Comparison of ENCODE assay signal across 27 cellular contexts in the genomic region with DNA sequence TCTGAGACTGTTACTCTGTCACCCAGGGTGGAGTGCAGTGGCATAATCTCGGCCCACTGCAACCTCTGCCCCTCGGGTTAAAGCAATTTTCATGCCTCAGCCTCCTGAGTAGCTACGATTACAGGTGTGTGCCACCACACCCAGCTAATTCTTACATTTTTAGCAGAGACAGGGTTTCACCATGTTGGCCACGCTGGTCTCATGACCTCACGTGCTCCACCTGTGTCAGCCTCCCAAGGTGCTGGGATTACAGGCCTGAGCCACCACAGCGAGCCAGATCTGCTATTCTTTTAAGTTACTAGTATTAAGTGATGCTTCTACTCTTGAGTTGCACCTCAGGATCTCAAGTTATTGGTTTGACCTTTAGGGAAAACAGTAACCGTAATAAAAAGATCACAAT.
"Had no signal": no experiment of that assay in that cellular context is flagged by ENCODE, and none has a peak within 500 bp of the region (broad histone marks: within the 10 kb centered on the region; RNA-seq: fewer than 3 reads in every experiment).

No MANE protein-coding gene starts in this region.

- H3K27ac Mint-ChIP-seq: activated CD4-positive, alpha-beta memory T cell treated with anti-CD3 and anti-CD28 coated beads, Interleukin-2, amount 10 ng/mL, durations not matched to agents 7 days and 5 days; activated CD4-positive, alpha-beta T cell treated with anti-CD3 and anti-CD28 coated beads, Interleukin-2, amount 10 ng/mL, durations not matched to agents 24 days and 14 days; activated naive CD4-positive, alpha-beta T cell treated with anti-CD3 and anti-CD28 coated beads for 36 hours; activated T-helper 1 cell treated with anti-CD3 and anti-CD28 coated beads, Interleukin-12 subunit alpha, Interleukin-12 subunit beta, Interleukin-2, Interleukin-4 antibody, amounts not matched to agents 30 ng/mL and 10 ng/mL and 1 ng/mL, durations not matched to agents 14 hours and 24 hours and 36 hours; dendritic cell treated with granulocyte-macrophage colony-stimulating factor and Interleukin-4, amounts not matched to agents 40 ng/mL and 50 ng/mL, for 4 days; endodermal cell; nephron progenitor cell had no signal

- H3K36me3 Mint-ChIP-seq: immature natural killer cell, naive B cell had no signal

- H3K9me3 Mint-ChIP-seq: activated CD4-positive, alpha-beta memory T cell treated with anti-CD3 and anti-CD28 coated beads, Interleukin-2, amount 10 ng/mL, durations not matched to agents 7 days and 5 days; activated CD4-positive, alpha-beta T cell treated with anti-CD3 and anti-CD28 coated beads, Interleukin-2, amount 10 ng/mL, durations not matched to agents 24 days and 14 days; activated naive CD4-positive, alpha-beta T cell treated with anti-CD3 and anti-CD28 coated beads for 36 hours; activated T-helper 1 cell treated with anti-CD3 and anti-CD28 coated beads, Interleukin-12 subunit alpha, Interleukin-12 subunit beta, Interleukin-2, Interleukin-4 antibody, amounts not matched to agents 30 ng/mL and 10 ng/mL and 1 ng/mL, durations not matched to agents 14 hours and 24 hours and 36 hours; central memory CD8-positive, alpha-beta T cell; dendritic cell treated with granulocyte-macrophage colony-stimulating factor and Interleukin-4, amounts not matched to agents 40 ng/mL and 50 ng/mL, for 4 days; endodermal cell; immature natural killer cell; naive B cell; nephron progenitor cell had no signal

- H3K4me3 ChIP-seq: heart left ventricle, lung, spleen, suprapubic skin, tibial artery had no signal

- ATAC-seq: esophagus mucosa, heart left ventricle, left lobe of liver had no signal

- H3K9me3 ChIP-seq: heart left ventricle, neutrophil, spleen, suprapubic skin, tibial artery had no signal

- H3K27me3 ChIP-seq: heart left ventricle, neutrophil, spleen, suprapubic skin, tibial artery had no signal

- H3K27ac ChIP-seq: heart left ventricle, neutrophil, suprapubic skin, tibial artery had no signal

- H3K27me3 Mint-ChIP-seq: activated CD4-positive, alpha-beta memory T cell treated with anti-CD3 and anti-CD28 coated beads, Interleukin-2, amount 10 ng/mL, durations not matched to agents 7 days and 5 days; activated CD4-positive, alpha-beta T cell treated with anti-CD3 and anti-CD28 coated beads, Interleukin-2, amount 10 ng/mL, durations not matched to agents 24 days and 14 days; central memory CD8-positive, alpha-beta T cell; dendritic cell treated with granulocyte-macrophage colony-stimulating factor and Interleukin-4, amounts not matched to agents 40 ng/mL and 50 ng/mL, for 4 days; naive B cell; progenitor cell of endocrine pancreas had no signal

- DNase-seq: activated CD4-positive, alpha-beta memory T cell treated with anti-CD3 and anti-CD28 coated beads, Interleukin-2, amount 10 ng/mL, durations not matched to agents 7 days and 5 days; activated CD4-positive, alpha-beta T cell treated with anti-CD3 and anti-CD28 coated beads, Interleukin-2, amount 10 ng/mL, durations not matched to agents 24 days and 14 days; activated CD4-positive, CD25-positive, alpha-beta regulatory T cell treated with anti-CD3 and anti-CD28 coated beads, Interleukin-2, amount 50 U/mL, for 72 hours; activated effector memory CD4-positive, alpha-beta T cell treated with anti-CD3 and anti-CD28 coated beads, Interleukin-2, amount 50 U/mL, for 16 hours; activated naive CD4-positive, alpha-beta T cell treated with anti-CD3 and anti-CD28 coated beads for 36 hours; anterior cingulate cortex; endodermal cell; foreskin fibroblast; heart left ventricle; hypothalamus; immature natural killer cell; kidney; naive B cell; nephron progenitor cell; spleen; stimulated activated naive CD4-positive, alpha-beta T cell; T-helper 2 cell; tibial artery had no signal

- H3K4me3 Mint-ChIP-seq: activated CD4-positive, alpha-beta memory T cell treated with anti-CD3 and anti-CD28 coated beads, Interleukin-2, amount 10 ng/mL, durations not matched to agents 7 days and 5 days; activated CD4-positive, alpha-beta T cell treated with anti-CD3 and anti-CD28 coated beads, Interleukin-2, amount 10 ng/mL, durations not matched to agents 24 days and 14 days; activated naive CD4-positive, alpha-beta T cell treated with anti-CD3 and anti-CD28 coated beads for 36 hours; activated T-helper 1 cell treated with anti-CD3 and anti-CD28 coated beads, Interleukin-12 subunit alpha, Interleukin-12 subunit beta, Interleukin-2, Interleukin-4 antibody, amounts not matched to agents 30 ng/mL and 10 ng/mL and 1 ng/mL, durations not matched to agents 14 hours and 24 hours and 36 hours; central memory CD8-positive, alpha-beta T cell; dendritic cell treated with granulocyte-macrophage colony-stimulating factor and Interleukin-4, amounts not matched to agents 40 ng/mL and 50 ng/mL, for 4 days; endodermal cell; immature natural killer cell; naive B cell; nephron progenitor cell had no signal
